Comparison of ENCODE assay signal across 8 cellular contexts in the genomic region with DNA sequence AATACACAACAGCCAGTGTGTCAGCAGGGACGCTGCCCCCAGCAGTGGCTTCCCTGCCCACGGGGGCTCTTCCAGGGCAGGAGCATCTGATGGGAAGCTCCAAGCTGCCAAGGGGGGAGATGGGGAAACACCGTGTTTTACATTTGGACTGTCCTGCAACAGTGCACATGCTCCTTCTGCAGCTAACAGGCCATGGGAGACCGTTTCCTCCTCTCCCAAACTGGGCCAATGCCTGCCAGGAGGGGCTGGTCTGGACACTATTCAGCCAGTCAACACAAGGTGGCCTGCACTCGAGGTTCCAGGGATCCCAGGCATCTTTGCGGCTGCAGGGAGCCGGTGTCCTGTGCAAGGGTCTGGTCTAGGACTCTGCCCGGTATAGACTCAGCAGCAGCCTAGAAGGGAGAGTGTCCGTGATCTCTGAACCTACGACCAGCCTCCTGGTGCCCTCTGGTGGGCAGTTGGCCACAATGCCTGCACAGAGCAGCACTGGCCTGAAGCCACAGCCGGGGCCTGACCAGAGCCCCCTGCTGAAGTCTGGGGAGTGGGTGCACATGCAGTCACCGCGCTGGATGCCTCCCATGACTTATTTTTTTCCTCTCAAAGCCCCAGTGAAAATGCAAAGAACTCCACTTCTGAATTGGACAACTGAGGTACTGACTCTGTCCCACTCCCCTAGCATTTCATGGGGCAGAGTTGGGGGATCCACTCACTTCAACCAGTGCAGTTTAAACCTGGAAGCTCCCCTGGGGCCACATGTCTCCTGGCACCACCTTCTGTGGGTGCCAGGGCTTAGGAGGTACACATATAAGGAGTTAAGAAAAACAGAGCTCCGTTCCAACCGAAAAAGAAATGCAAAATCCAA. TPM values are rescaled to one million over a fixed set of nuclear protein-coding genes. Genes with fewer than 3 reads are reported as not detected.
DNase-seq lines count a peak whose midpoint lies in the region; ATAC-seq and TF ChIP-seq lines count a peak whose summit lies in the region.

No MANE protein-coding gene starts in this region.

- TF ChIP-seq POLR2A in NB4 (IDR thresholded peaks at IDR 0.05; ENCODE audit: extremely low read depth, insufficient read length): no peak

- no peak overlapping the region for H3K4me3 ChIP-seq in NB4 (ENCODE audit: low read depth, low read length)

- no peak for ATAC-seq in HG03460 (IDR thresholded peaks at IDR 0.05; ENCODE audit: unreplicated experiment)

- DNase-seq in A172 (ENCODE audit: low spot score) (peak; percentile 25), NB4 (ENCODE audit: low read depth) (peak; percentile 70), lung microvascular endothelial cell (ENCODE audit: low read depth in 2 of 2) (peak; percentile 61 to 70)
- peak; percentile 38 for DNase-seq in activated CD4-positive, CD25-positive, alpha-beta regulatory T cell treated with anti-CD3 and anti-CD28 coated beads, Interleukin-2, amount 50 U/mL, for 72 hours
- peak; percentile 13 for DNase-seq in effector CD4-positive, alpha-beta T cell
- peak; percentile 28 for DNase-seq in stimulated activated CD8-positive, alpha-beta memory T cell treated with anti-CD3 and anti-CD28 coated beads, Interleukin-7, amount 100 ng/mL, for 24 hours (ENCODE audit: low read depth)

- TF ChIP-seq CTCF in GM12873 (IDR thresholded peaks at IDR 0.05; ENCODE audit: insufficient read depth, low read depth, low read length, missing control alignments) (peak; percentile 90), NB4 (IDR thresholded peaks at IDR 0.05; ENCODE audit: low read depth, low read length) (peak; percentile 82)

RNA-seq across cellular contexts. Expression of gene RCC2, which starts 33.3 kb away (rescaled TPM):
- 37.6 and 43.6 TPM in 2 replicates for total RNA-seq in A172 (2014; rRNA removed; shearing (Covaris generic))
- total RNA-seq in lung microvascular endothelial cell: 54.5 and 80.2 TPM in 2 replicates

RNA-seq across cellular contexts. Expression of gene PADI6, which starts 34.1 kb away (rescaled TPM):
- not detected in 2 replicates for total RNA-seq in A172 (2014; rRNA removed; shearing (Covaris generic))
- total RNA-seq in lung microvascular endothelial cell: not detected in 2 replicates

Comparison
In these comparisons a context has a peak if more than half of its experiments do, and no peak if none do; other contexts are left out.
1. DNase-seq: peak in every context shown above with its lines; median percentile 70 in NB4; 66 in lung microvascular endothelial cell; 38 in activated CD4-positive, CD25-positive, alpha-beta regulatory T cell treated with anti-CD3 and anti-CD28 coated beads, Interleukin-2, amount 50 U/mL, for 72 hours; 28 in stimulated activated CD8-positive, alpha-beta memory T cell treated with anti-CD3 and anti-CD28 coated beads, Interleukin-7, amount 100 ng/mL, for 24 hours; 25 in A172; 13 in effector CD4-positive, alpha-beta T cell.